In genomic region chr1:94746635-94747525, GRCh38 we compare ENCODE assay signal across 11 cellular contexts.
DNase-seq lines count a peak whose midpoint lies in the region; ATAC-seq and TF ChIP-seq lines count a peak whose summit lies in the region.
"Had no signal": no experiment of that assay in that cellular context is flagged by ENCODE, and none has a peak within 500 bp of the region (broad histone marks: within the 10 kb centered on the region; RNA-seq: fewer than 3 reads in every experiment).

No MANE protein-coding gene starts in this region.

- no peak overlapping the region for H3K4ac ChIP-seq in trophoblast cell (ENCODE audit: low read depth, low read length)

- DNase-seq in AML-193 (lab: John Stamatoyannopoulos, UW) = peak; percentile 36 to 41
- DNase-seq in SKM-1 (lab: John Stamatoyannopoulos, UW; ENCODE audit: unreplicated experiment) = peak; percentile 36
- peak; percentile 85 to 88 for DNase-seq in trophoblast cell
- no peak for DNase-seq in hippocampal formation (lab: John Stamatoyannopoulos, UW)
- DNase-seq in GM13977 (ENCODE audit: low spot score) = no peak
- DNase-seq: activated CD4-positive, alpha-beta T cell treated with anti-CD3 and anti-CD28 coated beads, Interleukin-2, amount 50 U/mL, for 48 hours; NCI-H748 treated with DMSO at 0.1 percent for 48 hours had no signal

- H3K36me3 ChIP-seq in gastroesophageal sphincter (no peaks in the 10 kb centered on the region), trophoblast cell (ENCODE audit: control insufficient read depth in 1 of 2, insufficient read depth in 2 of 2, low read length in 2 of 2) (no peaks in the 10 kb centered on the region)

- no peak overlapping the region for H3K9ac ChIP-seq in trophoblast cell (ENCODE audit: low read length)

- peaks cover 5% of the 10 kb centered on the region for H3K79me1 ChIP-seq in trophoblast cell (ENCODE audit: low read length)

- H3K4me2 ChIP-seq in trophoblast cell (ENCODE audit: low read length) = peak overlapping the region; percentile 1

- ATAC-seq in gastroesophageal sphincter (peak; percentile 76), HG02885 (IDR thresholded peaks at IDR 0.05; ENCODE audit: poor library complexity, unreplicated experiment) (no peak), HG03095 (IDR thresholded peaks at IDR 0.05; ENCODE audit: unreplicated experiment) (no peak)
- ATAC-seq: activated T-helper 17 cell treated with anti-CD3 and anti-CD28 coated beads, Interleukin-2, amount 50 U/mL, for 72 hours had no signal

- peaks cover 0 to 7% (median 0%) of the 10 kb centered on the region in 3 donors for H3K4me1 ChIP-seq in gastroesophageal sphincter
- H3K4me1 ChIP-seq in trophoblast cell (ENCODE audit: control insufficient read depth in 1 of 2, insufficient read depth in 2 of 2, low read length in 2 of 2) = peaks cover 9 to 11% of the 10 kb centered on the region in 2 experiments

- TF ChIP-seq POLR2A in gastroesophageal sphincter (IDR thresholded peaks at IDR 0.05) = no peak

- WGBS in gastroesophageal sphincter (ENCODE audit: low coverage in 1 of 2), 2 donors = 41 to 93% methylated on average over 3 to 4 of the region's 8 CpGs
- WGBS in trophoblast cell (ENCODE audit: extremely low coverage, insufficient coverage, insufficient read length) = no CpG with 5 or more reads among the region's 8 CpGs

- TF ChIP-seq CTCF in gastroesophageal sphincter (IDR thresholded peaks at IDR 0.05) (no peak), GM13977 (IDR thresholded peaks at IDR 0.05; ENCODE audit: extremely low read depth, insufficient read depth, missing control alignments) (no peak)

- TF ChIP-seq EP300 in gastroesophageal sphincter (IDR thresholded peaks at IDR 0.05) = no peak

- no peaks in the 10 kb centered on the region for H3K79me2 ChIP-seq in trophoblast cell (ENCODE audit: control insufficient read depth, insufficient read depth, low read length, poor library complexity)

- H3K23ac ChIP-seq in trophoblast cell (ENCODE audit: low read length) = no peak overlapping the region

- no peak overlapping the region for H2BK12ac ChIP-seq in trophoblast cell (ENCODE audit: low read length)

- no peak overlapping the region for H4K8ac ChIP-seq in trophoblast cell (ENCODE audit: low read depth, low read length)

- no peak overlapping the region for H3K4me3 ChIP-seq in gastroesophageal sphincter
- no peak overlapping the region for H3K4me3 ChIP-seq in trophoblast cell (ENCODE audit: low read depth, low read length)

- H4K91ac ChIP-seq in trophoblast cell (ENCODE audit: low read depth, low read length) = peak overlapping the region; percentile 78

- in situ Hi-C loops in GM13977 (cut with MboI; ENCODE audit: low pct_unique_long_range_greater_than_20kb, low sequenced_read_pairs, unreplicated experiment) = no loop called here

- H3K27ac ChIP-seq in gastroesophageal sphincter (peak overlapping the region in 2 of 4 donors; percentile 37 to 46), trophoblast cell (ENCODE audit: low read depth, low read length) (peak overlapping the region; percentile 72)

- no peak overlapping the region for H3K18ac ChIP-seq in trophoblast cell (ENCODE audit: low read length)

- H2BK5ac ChIP-seq in trophoblast cell (ENCODE audit: low read depth, low read length, poor library complexity) = no peak overlapping the region

- no peak overlapping the region for H2AK5ac ChIP-seq in trophoblast cell (ENCODE audit: low read length)

- no peak overlapping the region for H4K12ac ChIP-seq in trophoblast cell (ENCODE audit: low read depth, low read length)

- H2BK120ac ChIP-seq in trophoblast cell (ENCODE audit: insufficient read depth, low read length, poor library complexity) = no peak overlapping the region

- no peak overlapping the region for H3K14ac ChIP-seq in trophoblast cell (ENCODE audit: low read length)

- H3K9me3 ChIP-seq in gastroesophageal sphincter (no peaks in the 10 kb centered on the region), trophoblast cell (ENCODE audit: insufficient read depth, low read depth, low read length) (peaks cover 2% of the 10 kb centered on the region)

- no peak overlapping the region for H2AFZ ChIP-seq in trophoblast cell (ENCODE audit: insufficient read depth, low read length, poor library complexity)

- H3K27me3 ChIP-seq in gastroesophageal sphincter (no peaks in the 10 kb centered on the region), trophoblast cell (ENCODE audit: insufficient read depth, low read length) (no peaks in the 10 kb centered on the region)

Comparison
In these comparisons a context has a peak if more than half of its experiments do, and no peak if none do; other contexts are left out.
1. DNase-seq: peak in AML-193 (2 of 2), SKM-1 (single experiment) and trophoblast cell (2 of 2); none in hippocampal formation (0 of 2) and GM13977 (single experiment).